Comparison of ENCODE assay signal across 10 cellular contexts in the genomic region with DNA sequence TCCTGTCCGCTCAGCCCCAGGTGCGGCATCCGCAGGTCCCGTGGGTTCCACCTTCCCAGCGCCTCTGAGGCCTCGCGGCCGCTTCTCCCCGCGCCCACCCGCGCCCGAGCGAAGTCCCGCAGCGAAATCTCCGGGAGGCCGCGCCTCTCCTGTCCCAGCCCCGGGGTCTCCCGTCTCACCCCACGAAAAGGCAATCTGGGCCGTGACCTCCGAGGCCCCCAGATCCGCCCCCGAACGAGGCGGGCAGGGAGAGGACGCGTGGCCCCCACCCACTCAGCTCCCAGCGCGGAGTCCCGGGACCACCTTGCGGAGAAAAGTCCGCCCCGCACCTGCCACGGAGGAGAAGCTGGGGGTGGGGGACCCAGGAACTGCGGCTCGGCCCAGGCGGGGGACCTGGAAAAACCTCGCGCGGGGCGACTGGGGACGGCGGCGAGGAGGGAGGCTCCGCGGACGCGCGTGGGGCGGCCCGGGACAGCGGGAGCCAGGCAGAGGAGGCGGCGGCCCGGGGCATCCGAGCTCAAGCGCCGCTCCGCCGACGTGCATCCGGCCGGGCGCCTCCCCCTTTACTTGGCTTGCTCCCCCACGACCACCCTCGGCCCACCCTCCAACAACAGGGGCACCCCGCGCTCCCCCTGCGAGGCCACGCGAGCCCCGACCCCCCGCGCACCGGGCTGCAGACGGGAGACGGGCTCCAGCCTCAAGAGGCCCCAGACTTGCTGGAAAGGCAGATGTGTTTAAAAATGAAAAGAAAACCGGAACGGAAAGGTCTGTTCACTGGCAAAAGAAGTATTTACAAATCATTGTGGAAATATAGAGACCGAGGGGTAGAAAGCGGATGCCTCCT. TPM values are rescaled to one million over a fixed set of nuclear protein-coding genes. Genes with fewer than 3 reads are reported as not detected.
DNase-seq lines count a peak whose midpoint lies in the region; ATAC-seq, FAIRE-seq and TF ChIP-seq lines count a peak whose summit lies in the region.
"Had no signal": no experiment of that assay in that cellular context is flagged by ENCODE, and none has a peak within 500 bp of the region (broad histone marks: within the 10 kb centered on the region; RNA-seq: fewer than 3 reads in every experiment).

No MANE protein-coding gene starts in this region.

- H3K36me3 Mint-ChIP-seq in activated CD8-positive, alpha-beta memory T cell treated with anti-CD3 and anti-CD28 coated beads, Interleukin-2, amount 10 ng/mL, durations not matched to agents 7 days and 5 days: no peaks in the 10 kb centered on the region

- H2AFZ ChIP-seq in GM12878 (ENCODE audit: control insufficient read depth, low read depth, low read length): no peak overlapping the region; the same call in 1 of the 2 replicates

- no TSS peak for BruUV-seq in GM12878 (replicated peaks; lab: Mats Ljungman, UMichigan)

- TF ChIP-seq RAD21 in GM12878 (IDR thresholded peaks at IDR 0.05; ENCODE audit: insufficient read depth, low read depth, low read length) (no peak), liver (IDR thresholded peaks at IDR 0.05) (no peak)

- in situ Hi-C loops in GM12878 (cut with MboI): no loop called here

- intact Hi-C loops in GM12878 (cut with micrococcal nuclease; ENCODE audit: unreplicated experiment): no loop called here

- no peaks in the 10 kb centered on the region for H3K9me3 Mint-ChIP-seq in activated CD8-positive, alpha-beta memory T cell treated with anti-CD3 and anti-CD28 coated beads, Interleukin-2, amount 10 ng/mL, durations not matched to agents 7 days and 5 days (ENCODE audit: low read depth)

- H3K4me1 ChIP-seq in GM12878 (ENCODE audit: control insufficient read depth, insufficient read depth, low read length) (peaks cover under 1% of the 10 kb centered on the region), liver (ENCODE audit: control insufficient read depth in 4 of 4, insufficient read depth in 4 of 4, low read length in 3 of 4) (peaks cover 5 to 31% (median 14%) of the 10 kb centered on the region in 4 donors), thoracic aorta (ENCODE audit: control insufficient read depth in 1 of 2, low read depth in 2 of 2) (no peaks in the 10 kb centered on the region)

- peak overlapping the region; percentile 15; the same call in 1 of the 2 replicates for H3K4me3 ChIP-seq in GM12878
- H3K4me3 ChIP-seq in liver (ENCODE audit: low read depth in 1 of 3, low read length in 3 of 3): peak overlapping the region in 2 of 3 donors; percentile 48 to 63
- peak overlapping the region; percentile 62 for H3K4me3 ChIP-seq in thoracic aorta

- H3K27ac ChIP-seq in GM12878 (ENCODE audit: control insufficient read depth, insufficient read depth) (no peak overlapping the region), liver (ENCODE audit: low read depth in 1 of 2, low read length in 2 of 2) (peak overlapping the region in 1 of 2 donors; percentile 50), thoracic aorta (no peak overlapping the region)

- no peak for DNase-seq in activated CD8-positive, alpha-beta memory T cell treated with anti-CD3 and anti-CD28 coated beads, Interleukin-2, amount 10 ng/mL, durations not matched to agents 7 days and 5 days
- DNase-seq in activated CD8-positive, alpha-beta memory T cell treated with anti-CD3 and anti-CD28 coated beads, Interleukin-2, amount 50 U/mL, for 4 hours: no peak
- DNase-seq in GM12878 (ENCODE audit: low read depth, low spot score): no peak
- no peak for DNase-seq in thoracic aorta (ENCODE audit: low spot score)
- DNase-seq in DMS153 (lab: John Stamatoyannopoulos, UW): no peak
- DNase-seq: activated CD4-positive, alpha-beta T cell treated with anti-CD3 and anti-CD28 coated beads, Interleukin-2, amount 50 U/mL, for 48 hours; AML-193 had no signal

- peaks cover 13% of the 10 kb centered on the region for H3K4me1 Mint-ChIP-seq in activated CD8-positive, alpha-beta memory T cell treated with anti-CD3 and anti-CD28 coated beads, Interleukin-2, amount 10 ng/mL, durations not matched to agents 7 days and 5 days

- peak overlapping the region; percentile 32; the same call in 1 of the 2 replicates for H3K4me2 ChIP-seq in GM12878 (ENCODE audit: control insufficient read depth, insufficient read depth)

- peak; percentile 53 for ATAC-seq in activated CD8-positive, alpha-beta memory T cell treated with anti-CD3 and anti-CD28 coated beads, Interleukin-2, amount 10 ng/mL, durations not matched to agents 7 days and 5 days
- no peak for ATAC-seq in GM12878
- ATAC-seq in thoracic aorta (ENCODE audit: insufficient number of reproducible peaks, low FRiP score, low read depth): no peak
- ATAC-seq in GM18498 (IDR thresholded peaks at IDR 0.05; ENCODE audit: unreplicated experiment): no peak
- ATAC-seq in GM18519 (IDR thresholded peaks at IDR 0.05; ENCODE audit: low FRiP score, unreplicated experiment): no peak

- RAD21 ChIA-PET in GM12878 (lab: Charles Lee; ENCODE audit: unreplicated experiment): no interaction called here

- no peak for TF ChIP-seq POLR2A in GM12878 (IDR thresholded peaks at IDR 0.05; ENCODE audit: low read depth, low read length)

- peaks cover 53% of the 10 kb centered on the region for H3K27me3 Mint-ChIP-seq in activated CD8-positive, alpha-beta memory T cell treated with anti-CD3 and anti-CD28 coated beads, Interleukin-2, amount 10 ng/mL, durations not matched to agents 7 days and 5 days

- WGBS in GM12878 (ENCODE audit: insufficient coverage, insufficient replicate concordance, low lambda C conversion rate, missing lambda C conversion rate): 66% methylated on average over 53 of the region's 84 CpGs
- WGBS in liver: 43% methylated on average over 84 of the region's 84 CpGs

- no peak for FAIRE-seq in GM12878 (lab: Jason Lieb, UNC)

- TF ChIP-seq EP300 in GM12878 (IDR thresholded peaks at IDR 0.05; ENCODE audit: borderline replicate concordance in 1 of 2, control insufficient read depth in 1 of 2, low read depth in 2 of 2, low read length in 2 of 2): no peak

- H3K27me3 ChIP-seq in GM12878 (replicated peaks in 1 of 2; ENCODE audit: control insufficient read depth in 2 of 2, insufficient read depth in 2 of 2, low read length in 1 of 2) (no peaks in the 10 kb centered on the region; a peak in 1 of 4 replicates), liver (ENCODE audit: control insufficient read depth in 4 of 4, insufficient read depth in 4 of 4, low read length in 3 of 4) (no peaks in the 10 kb centered on the region), thoracic aorta (replicated peaks; ENCODE audit: insufficient read depth) (no peaks in the 10 kb centered on the region)

- H3K36me3 ChIP-seq in GM12878 (ENCODE audit: control insufficient read depth in 2 of 2, insufficient read depth in 2 of 2, low read length in 1 of 2): no peaks in the 10 kb centered on the region
- H3K36me3 ChIP-seq in liver (ENCODE audit: control insufficient read depth in 4 of 4, insufficient read depth in 3 of 4, low read depth in 1 of 4, low read length in 3 of 4): no peaks in the 10 kb centered on the region
- no peaks in the 10 kb centered on the region for H3K36me3 ChIP-seq in thoracic aorta

- POLR2A ChIA-PET in GM12878 (lab: Charles Lee): no interaction called here

- H3K9me3 ChIP-seq in GM12878 (replicated peaks; ENCODE audit: control insufficient read depth, insufficient read depth, low read length) (no peaks in the 10 kb centered on the region), liver (ENCODE audit: control insufficient read depth in 4 of 4, low read length in 3 of 4) (no peaks in the 10 kb centered on the region), thoracic aorta (no peaks in the 10 kb centered on the region)

- TF ChIP-seq CTCF in GM12878 (IDR thresholded peaks at IDR 0.05 in 2 of 3, conservative IDR thresholded peaks at IDR 0.05 in 1 of 3; ENCODE audit: control insufficient read depth in 2 of 3, extremely low read depth in 1 of 3, insufficient read depth in 1 of 3, low read depth in 3 of 3, low read length in 3 of 3) (no peak), liver (IDR thresholded peaks at IDR 0.05; ENCODE audit: low read depth, low read length, missing input control) (no peak), thoracic aorta (IDR thresholded peaks at IDR 0.05) (no peak)

- H3K9ac ChIP-seq in GM12878 (ENCODE audit: control insufficient read depth, insufficient read depth, low read length) (no peak overlapping the region), liver (ENCODE audit: low read depth in 1 of 2, low read length in 2 of 2) (peak overlapping the region in 1 of 2 donors; percentile 49)

- H3K79me2 ChIP-seq in GM12878 (ENCODE audit: control insufficient read depth, insufficient read depth, low read length): no peaks in the 10 kb centered on the region

- SMC1A ChIA-PET in GM12878 (lab: Charles Lee; ENCODE audit: uncharacterized antibody, unreplicated experiment): no interaction called here

- H4K20me1 ChIP-seq in GM12878 (ENCODE audit: control insufficient read depth, insufficient read depth): no peaks in the 10 kb centered on the region

- H3K4me3 Mint-ChIP-seq in activated CD8-positive, alpha-beta memory T cell treated with anti-CD3 and anti-CD28 coated beads, Interleukin-2, amount 10 ng/mL, durations not matched to agents 7 days and 5 days: peak overlapping the region; percentile 45

- H3K27ac Mint-ChIP-seq in activated CD8-positive, alpha-beta memory T cell treated with anti-CD3 and anti-CD28 coated beads, Interleukin-2, amount 10 ng/mL, durations not matched to agents 7 days and 5 days: no peak overlapping the region

- CTCF ChIA-PET in activated CD8-positive, alpha-beta memory T cell treated with anti-CD3 and anti-CD28 coated beads, Interleukin-2, amount 10 ng/mL, durations not matched to agents 7 days and 5 days (lab: Charles Lee): no interaction called here
- CTCF ChIA-PET in GM12878 (lab: Yijun Ruan, JAX): no interaction called here

RNA-seq across cellular contexts. Expression of gene RNF32, which starts 33.0 kb away (rescaled TPM):
- total RNA-seq in activated CD8-positive, alpha-beta memory T cell treated with anti-CD3 and anti-CD28 coated beads, Interleukin-2, amount 10 ng/mL, durations not matched to agents 7 days and 5 days: 1 to 10 TPM; 2.0 to 2.9 TPM
- total RNA-seq in GM12878 (2013; cell fraction: nucleolus; rRNA removed): 4.0 and 4.6 TPM in 2 replicates
- total RNA-seq in GM12878 (2014; rRNA removed) (2.5 and 4.7 TPM in 2 replicates), GM12878 (2014; rRNA removed; fragmentation: Illumina TruSeq; extraction: Trizol) (2.6 and 3.5 TPM in 2 replicates), GM12878 (2021) (3.2 and 3.7 TPM in 2 replicates), liver (1 to 10 TPM in 1 of 2 donors, under 1 TPM in 1; 0.59 to 1.3 TPM), thoracic aorta (not detected)
- 2.6 TPM for polyA plus RNA-seq in GM12878 (2011; ENCODE audit: low read depth)
- polyA plus RNA-seq in GM12878 (2011; rRNA removed) (3.0 and 4.7 TPM in 2 replicates), GM12878 (2014; fragmentation: Illumina TruSeq; extraction: Trizol) (5.1 and 7.2 TPM in 2 replicates), GM12878 (2014; fragmentation: Nextera tagmentation; extraction: Ambion mirVana) (1 to 10 TPM; 3.7 TPM), GM12878 (2014; rRNA removed) (4.5 and 5.5 TPM in 2 replicates), GM12878 (2016; fragmentation: Nextera tagmentation; extraction: Ambion mirVana) (1 to 10 TPM; 6.2 to 7.2 TPM), liver (under 1 TPM; 0.72 to 0.73 TPM)
- polyA plus RNA-seq in GM12878 (2011; cell fraction: cytosol; rRNA removed): 1.6 and 1.9 TPM in 2 replicates
- 2.5 and 3.3 TPM in 2 replicates for polyA plus RNA-seq in GM12878 (2011; cell fraction: nucleus; rRNA removed)
- 2.7 and 3.9 TPM in 2 replicates for polyA plus RNA-seq in GM12878 (2012)
- 0.88 and 1.6 TPM in 2 replicates for polyA minus RNA-seq in GM12878 (2011; rRNA and poly(A)+ RNA removed)
- polyA minus RNA-seq in GM12878 (2011; cell fraction: cytosol; rRNA and poly(A)+ RNA removed): 0.80 TPM in 1 of 2 replicates, not detected in the other
- 1.2 and 2.4 TPM in 2 replicates for polyA minus RNA-seq in GM12878 (2011; cell fraction: nucleus; rRNA and poly(A)+ RNA removed)
